In genomic region chr6:32220021-32220420, GRCh38 we compare ENCODE assay signal across 21 cellular contexts. TPM values are rescaled to one million over a fixed set of nuclear protein-coding genes. Genes with fewer than 3 reads are reported as not detected.
DNase-seq lines count a peak whose midpoint lies in the region; ATAC-seq and TF ChIP-seq lines count a peak whose summit lies in the region.
"Had no signal": no experiment of that assay in that cellular context is flagged by ENCODE, and none has a peak within 500 bp of the region (broad histone marks: within the 10 kb centered on the region; RNA-seq: fewer than 3 reads in every experiment).

No MANE protein-coding gene starts in this region.

- no peak overlapping the region for H3K4me3 Mint-ChIP-seq in osteocyte (ENCODE audit: unreplicated experiment)
- H3K4me3 Mint-ChIP-seq in GM23338 = no peak overlapping the region
- H3K4me3 Mint-ChIP-seq: B cell; CD4-positive, CD25-positive, alpha-beta regulatory T cell; CD8-positive, alpha-beta T cell had no signal

- H3K9me3 ChIP-seq in sigmoid colon = no peaks in the 10 kb centered on the region
- H3K9me3 ChIP-seq: BLaER1 had no signal

- DNase-seq in activated effector memory CD4-positive, alpha-beta T cell treated with anti-CD3 and anti-CD28 coated beads, Interleukin-2, amount 50 U/mL, for 16 hours = peak; percentile 58
- DNase-seq in activated effector memory CD4-positive, alpha-beta T cell treated with Interleukin-2 at 50 U/mL for 16 hours = no peak
- peak; percentile 65 for DNase-seq in mesenteric fat pad (ENCODE audit: low spot score)
- DNase-seq in sigmoid colon = peak; percentile 55
- no peak for DNase-seq in osteocyte (ENCODE audit: extremely low spot score, unreplicated experiment)
- DNase-seq in HEK293T (ENCODE audit: extremely low spot score) = no peak
- DNase-seq in GM23338 (ENCODE audit: low spot score) = no peak
- DNase-seq: CD4-positive, CD25-positive, alpha-beta regulatory T cell; CD8-positive, alpha-beta T cell; DMS 273 treated with DMSO at 0.1 percent for 48 hours; DMS79; EL; GDM1; H7; HCEC 1CT had no signal

- no peak for ATAC-seq in GM19463 (IDR thresholded peaks at IDR 0.05; ENCODE audit: unreplicated experiment)
- ATAC-seq in GM23338 = no peak
- ATAC-seq: CD8-positive, alpha-beta T cell; GM12878 had no signal

- intact Hi-C loops in sigmoid colon (cut with DNase I) = no loop called here

- H3K27me3 Mint-ChIP-seq in osteocyte (ENCODE audit: unreplicated experiment) = peaks cover 26% of the 10 kb centered on the region
- peaks cover 13% of the 10 kb centered on the region for H3K27me3 Mint-ChIP-seq in GM23338 (ENCODE audit: insufficient read depth, low read depth, poor library complexity)

- H3K9me3 Mint-ChIP-seq in osteocyte (ENCODE audit: unreplicated experiment) (no peaks in the 10 kb centered on the region), GM23338 (no peaks in the 10 kb centered on the region; the same call in 2 of the 3 replicates)
- H3K9me3 Mint-ChIP-seq: CD4-positive, CD25-positive, alpha-beta regulatory T cell; CD8-positive, alpha-beta T cell had no signal

- H3K79me2 ChIP-seq in GM23338 (replicated peaks; ENCODE audit: insufficient read depth) = no peaks in the 10 kb centered on the region

- no peak for TF ChIP-seq EP300 in sigmoid colon (IDR thresholded peaks at IDR 0.05)

- H3K36me3 Mint-ChIP-seq in osteocyte (ENCODE audit: unreplicated experiment) = no peaks in the 10 kb centered on the region
- no peaks in the 10 kb centered on the region for H3K36me3 Mint-ChIP-seq in GM23338 (ENCODE audit: low read depth)
- H3K36me3 Mint-ChIP-seq: CD4-positive, CD25-positive, alpha-beta regulatory T cell; CD8-positive, alpha-beta T cell had no signal

- 63 to 79% methylated on average over 4 of the region's 4 CpGs for WGBS in sigmoid colon, 2 donors

- no peak for TF ChIP-seq CTCF in sigmoid colon (IDR thresholded peaks at IDR 0.05)
- no peak for TF ChIP-seq CTCF in osteocyte (IDR thresholded peaks at IDR 0.05)
- no peak for TF ChIP-seq CTCF in GM23338 (conservative IDR thresholded peaks at IDR 0.05; ENCODE audit: low read depth in 2 of 2)

- no peak overlapping the region for H3K4me2 ChIP-seq in GM23338
- H3K4me2 ChIP-seq: BLaER1 had no signal

- H3K4me3 ChIP-seq in sigmoid colon (no peak overlapping the region), GM23338 (no peak overlapping the region)
- H3K4me3 ChIP-seq: BLaER1, GM12878 had no signal

- no peaks in the 10 kb centered on the region for H4K20me1 ChIP-seq in GM23338 (replicated peaks; ENCODE audit: insufficient read depth)
- H4K20me1 ChIP-seq: BLaER1 had no signal

- H3K4me1 Mint-ChIP-seq in osteocyte (ENCODE audit: unreplicated experiment) (no peaks in the 10 kb centered on the region), GM23338 (peaks cover 12% of the 10 kb centered on the region; the same call in 2 of the 3 replicates)

- no peak overlapping the region for H3K27ac ChIP-seq in sigmoid colon
- no peak overlapping the region for H3K27ac ChIP-seq in GM23338 (ENCODE audit: low read depth)
- H3K27ac ChIP-seq: 22Rv1, BLaER1, C4-2B had no signal

- CTCF ChIA-PET in HEK293T (lab: Yijun Ruan, JAX) = no interaction called here

- no peak for TF ChIP-seq POLR2A in sigmoid colon (IDR thresholded peaks at IDR 0.05)

- 0 out of 2 replicates have a peak, but pooled peaks cover 3% of the 10 kb centered on the region for H3K9me2 ChIP-seq in GM23338 (ENCODE audit: insufficient read depth)

- H3K4me1 ChIP-seq in sigmoid colon (no peaks in the 10 kb centered on the region), GM23338 (ENCODE audit: insufficient read depth) (no peaks in the 10 kb centered on the region)

- POLR2A ChIA-PET in HEK293T (lab: Yijun Ruan, JAX) = no interaction called here

- no peaks in the 10 kb centered on the region for H3K36me3 ChIP-seq in sigmoid colon
- H3K36me3 ChIP-seq in GM23338 (ENCODE audit: insufficient read depth) = no peaks in the 10 kb centered on the region
- H3K36me3 ChIP-seq: BLaER1 had no signal

- H3K27me3 ChIP-seq in sigmoid colon = peaks cover 0 to 5% (median 0%) of the 10 kb centered on the region in 3 donors
- no peaks in the 10 kb centered on the region for H3K27me3 ChIP-seq in GM23338 (ENCODE audit: insufficient read depth)
- H3K27me3 ChIP-seq: BLaER1 had no signal

- H3K27ac Mint-ChIP-seq in osteocyte (ENCODE audit: unreplicated experiment) = no peak overlapping the region
- H3K27ac Mint-ChIP-seq in GM23338 = no peak overlapping the region
- H3K27ac Mint-ChIP-seq: CD8-positive, alpha-beta T cell had no signal

- no peaks in the 10 kb centered on the region for H3F3A ChIP-seq in GM23338 (replicated peaks; ENCODE audit: low read depth)

- no peak overlapping the region for H2AFZ ChIP-seq in GM23338

TF ChIP-seq in HEK293T, 16 proteins besides CTCF, POLR2A, EP300 and RAD21 (continues in another document):
- no peak for TF ChIP-seq BHLHE40 (IDR thresholded peaks at IDR 0.05; ENCODE audit: borderline replicate concordance)
- TF ChIP-seq NFRKB (IDR thresholded peaks at IDR 0.05) = no peak
- no peak for TF ChIP-seq FOXK2 (IDR thresholded peaks at IDR 0.05)
- TF ChIP-seq ZNF384 (IDR thresholded peaks at IDR 0.05) = no peak
- no peak for TF ChIP-seq L3MBTL2 (conservative IDR thresholded peaks at IDR 0.05)
- no peak for TF ChIP-seq SUZ12 (IDR thresholded peaks at IDR 0.05)
- no peak for TF ChIP-seq PKNOX1 (IDR thresholded peaks at IDR 0.05)
- TF ChIP-seq FOXA1 (IDR thresholded peaks at IDR 0.05) = no peak
- TF ChIP-seq SP1 (IDR thresholded peaks at IDR 0.05) = no peak
- no peak for TF ChIP-seq ELF4 (IDR thresholded peaks at IDR 0.05)
- TF ChIP-seq CTBP1 (IDR thresholded peaks at IDR 0.05; ENCODE audit: borderline replicate concordance) = no peak
- TF ChIP-seq HDGF (IDR thresholded peaks at IDR 0.05; ENCODE audit: borderline replicate concordance) = no peak

TF ChIP-seq in GM23338, 12 proteins besides CTCF, POLR2A, EP300 and RAD21 (continues in another document):
- no peak for TF ChIP-seq JUNB (IDR thresholded peaks at IDR 0.05; ENCODE audit: unreplicated experiment)
- TF ChIP-seq STAT1 (IDR thresholded peaks at IDR 0.05; ENCODE audit: unreplicated experiment) = no peak
- no peak for TF ChIP-seq REST (IDR thresholded peaks at IDR 0.05; ENCODE audit: unreplicated experiment)
- TF ChIP-seq ZNF331 (CRISPR knock-in tag; IDR thresholded peaks at IDR 0.05; ENCODE audit: low read depth) = no peak
- TF ChIP-seq CREB1 (CRISPR knock-in tag; IDR thresholded peaks at IDR 0.05; ENCODE audit: low read depth) = no peak
- TF ChIP-seq NANOG (IDR thresholded peaks at IDR 0.05; ENCODE audit: borderline replicate concordance) = no peak
- TF ChIP-seq POLR2AphosphoS5 (IDR thresholded peaks at IDR 0.05; ENCODE audit: low read depth) = no peak
- no peak for TF ChIP-seq EZH2phosphoT487 (IDR thresholded peaks at IDR 0.05; ENCODE audit: unreplicated experiment)

RNA-seq across cellular contexts. Expression of gene NOTCH4, which starts 3.8 kb away (rescaled TPM):
- total RNA-seq in mesenteric fat pad (113 TPM), sigmoid colon (10 to 100 TPM in 1 of 4 donors, 1 to 10 TPM in 3; 5.4 to 23.0 (median 6.3) TPM), osteocyte (0.83 and 1.5 TPM in 2 replicates)
- polyA plus RNA-seq in sigmoid colon (1 to 10 TPM; 1.2 to 9.9 (median 1.8) TPM), GM23338 (2016; fragmentation: Nextera tagmentation; extraction: Ambion mirVana) (2.6 and 2.7 TPM in 2 replicates)
- total RNA-seq in GM23338 (2014; rRNA removed; shearing (Covaris generic)) = 2.8 and 3.5 TPM in 2 replicates

RNA-seq across cellular contexts. Expression of gene GPSM3, which starts 27.6 kb away (rescaled TPM):
- total RNA-seq in mesenteric fat pad (39.2 TPM), sigmoid colon (10 to 100 TPM in 3 of 4 donors, 1 to 10 TPM in 1; 5.0 to 13.3 (median 10.4) TPM), osteocyte (7.5 TPM in 2 replicates)
- polyA plus RNA-seq in sigmoid colon (10 to 100 TPM; 15.5 to 56.2 (median 15.6) TPM), GM23338 (2016; fragmentation: Nextera tagmentation; extraction: Ambion mirVana) (5.5 and 5.9 TPM in 2 replicates)
- 4.7 and 7.8 TPM in 2 replicates for total RNA-seq in GM23338 (2014; rRNA removed; shearing (Covaris generic))

RNA-seq across cellular contexts. Expression of gene PBX2, which starts 30.0 kb away (rescaled TPM):
- 51.5 TPM for total RNA-seq in mesenteric fat pad
- total RNA-seq in sigmoid colon = 10 to 100 TPM; 53.6 to 67.7 (median 57.0) TPM
- polyA plus RNA-seq in sigmoid colon = 10 to 100 TPM; 16.6 to 55.2 (median 19.8) TPM
- total RNA-seq in osteocyte = 71.4 and 77.1 TPM in 2 replicates
- 89.4 and 111 TPM in 2 replicates for total RNA-seq in GM23338 (2014; rRNA removed; shearing (Covaris generic))
- 7.2 and 8.5 TPM in 2 replicates for polyA plus RNA-seq in GM23338 (2016; fragmentation: Nextera tagmentation; extraction: Ambion mirVana)

RNA-seq across cellular contexts. Expression of gene AGER, which starts 36.0 kb away (rescaled TPM):
- 5.7 TPM for total RNA-seq in mesenteric fat pad
- total RNA-seq in sigmoid colon = 1 to 10 TPM; 1.9 to 8.9 (median 5.3) TPM
- polyA plus RNA-seq in sigmoid colon = 10 to 100 TPM in 1 of 3 donors, 1 to 10 TPM in 1, not detected in 1; 2.4 to 10.6 TPM
- total RNA-seq in osteocyte = 3.8 and 4.1 TPM in 2 replicates
- 2.0 and 2.3 TPM in 2 replicates for total RNA-seq in GM23338 (2014; rRNA removed; shearing (Covaris generic))
- 3.4 and 5.0 TPM in 2 replicates for polyA plus RNA-seq in GM23338 (2016; fragmentation: Nextera tagmentation; extraction: Ambion mirVana)

RNA-seq across cellular contexts. Expression of gene RNF5, which starts 41.8 kb away (rescaled TPM):
- 32.3 TPM for total RNA-seq in mesenteric fat pad
- 100 to 1,000 TPM in 2 of 4 donors, 10 to 100 TPM in 2; 61.5 to 118 (median 95.1) TPM for total RNA-seq in sigmoid colon
- polyA plus RNA-seq in sigmoid colon = 100 to 1,000 TPM in 2 of 3 donors, 10 to 100 TPM in 1; 95.2 to 220 (median 189) TPM
- 47.1 and 51.6 TPM in 2 replicates for total RNA-seq in osteocyte
- total RNA-seq in GM23338 (2014; rRNA removed; shearing (Covaris generic)) = 119 and 127 TPM in 2 replicates
- polyA plus RNA-seq in GM23338 (2016; fragmentation: Nextera tagmentation; extraction: Ambion mirVana) = 164 and 173 TPM in 2 replicates

Comparison
In these comparisons a context has a peak if more than half of its experiments do, and no peak if none do; other contexts are left out.
1. DNase-seq: peak in activated effector memory CD4-positive, alpha-beta T cell treated with anti-CD3 and anti-CD28 coated beads, Interleukin-2, amount 50 U/mL, for 16 hours (single experiment), mesenteric fat pad (single experiment) and sigmoid colon (single experiment); none in activated effector memory CD4-positive, alpha-beta T cell treated with Interleukin-2 at 50 U/mL for 16 hours (single experiment), osteocyte (single experiment), HEK293T (single experiment) and GM23338 (single experiment).